8 cellular contexts compared by ENCODE assay signal in the genomic region with DNA sequence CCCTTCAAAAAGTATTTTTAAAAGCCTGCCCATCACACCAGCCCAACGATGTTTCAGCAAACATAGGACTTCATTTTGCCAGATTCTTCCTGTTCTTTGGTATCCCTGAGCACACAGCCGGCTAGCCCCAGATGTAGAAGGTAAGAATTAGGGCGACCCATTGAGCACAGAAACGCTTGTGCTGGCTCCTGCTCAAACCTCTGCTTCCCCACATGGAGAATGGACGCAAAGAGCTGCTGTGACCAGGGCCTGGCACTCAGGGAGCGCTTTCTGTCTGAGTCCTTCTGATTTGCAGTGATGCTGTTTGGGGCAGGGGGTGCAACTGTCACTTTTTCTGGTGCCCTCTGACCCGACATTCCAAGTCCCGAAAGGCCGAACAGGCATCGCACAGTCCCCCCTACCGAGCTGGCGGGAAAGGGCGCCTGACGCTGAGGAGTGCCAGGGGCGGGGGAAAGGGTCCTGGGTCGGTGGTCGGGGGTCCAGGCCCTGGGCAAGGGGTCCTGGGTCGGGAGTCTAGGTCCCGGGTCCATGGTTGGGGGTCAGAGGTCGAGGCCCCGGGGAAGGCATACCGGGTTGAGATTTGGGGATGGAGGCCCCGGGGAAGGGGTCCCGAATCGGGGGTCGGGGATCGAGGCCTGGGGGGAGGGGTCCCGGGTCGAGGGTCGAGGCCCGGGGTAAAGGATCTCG.
DNase-seq lines count a peak whose midpoint lies in the region; ATAC-seq and TF ChIP-seq lines count a peak whose summit lies in the region.

No MANE protein-coding gene starts in this region.

- ATAC-seq in HG03175 (IDR thresholded peaks at IDR 0.05; ENCODE audit: unreplicated experiment), result no peak

- TF ChIP-seq CTCF in VCaP (conservative IDR thresholded peaks at IDR 0.05), result no peak
- no peak for TF ChIP-seq CTCF in foreskin fibroblast (IDR thresholded peaks at IDR 0.05; ENCODE audit: low read depth, low read length)

- H3K9ac ChIP-seq in ES-I3 (ENCODE audit: low read depth, low read length) (peak overlapping the region; percentile 68; the same call in 1 of the 2 replicates), rectal smooth muscle tissue (ENCODE audit: low read length) (no peak overlapping the region)

- no peaks in the 10 kb centered on the region for H3K4me1 ChIP-seq in ES-I3 (ENCODE audit: insufficient read depth, low read length)
- H3K4me1 ChIP-seq in rectal smooth muscle tissue (ENCODE audit: control insufficient read depth, insufficient read depth, low read length), result peaks cover 12% of the 10 kb centered on the region

- peaks cover 9% of the 10 kb centered on the region for H3K36me3 ChIP-seq in ES-I3 (ENCODE audit: insufficient read depth, low read length)
- peaks cover 5% of the 10 kb centered on the region for H3K36me3 ChIP-seq in rectal smooth muscle tissue (ENCODE audit: control insufficient read depth, insufficient read depth, low read length)

- no peak for DNase-seq in foreskin fibroblast
- DNase-seq in NCI-H2081 (lab: John Stamatoyannopoulos, UW), result no peak
- DNase-seq in Kasumi-1 (lab: John Stamatoyannopoulos, UW), result no peak
- DNase-seq in NAMALWA (ENCODE audit: low spot score), result no peak

- no peaks in the 10 kb centered on the region for H3K9me3 ChIP-seq in ES-I3 (ENCODE audit: control insufficient read depth, insufficient read depth, low read length)

- no peaks in the 10 kb centered on the region for H3K27me3 ChIP-seq in rectal smooth muscle tissue (ENCODE audit: control insufficient read depth, insufficient read depth, low read length)

- H3K27ac ChIP-seq in VCaP (peak overlapping the region; percentile 43; the same call in 1 of the 2 replicates), rectal smooth muscle tissue (ENCODE audit: low read depth, low read length) (no peak overlapping the region)

- H3K4me3 ChIP-seq in foreskin fibroblast (ENCODE audit: low read depth in 1 of 2, low read length in 2 of 2), result peak overlapping the region; percentile 94 to 99
- H3K4me3 ChIP-seq in rectal smooth muscle tissue (ENCODE audit: low read length), result peak overlapping the region; percentile 98
